Comparison of ENCODE assay signal across 1 cellular context in genomic region chr2:197195591-197195990, GRCh38.
TF ChIP-seq lines count a peak whose summit lies in the region.

No MANE protein-coding gene starts in this region.

TF ChIP-seq in SK-N-SH, 30 proteins besides CTCF, POLR2A, EP300 and RAD21 (continued from another document):
- TF ChIP-seq, protein P1, sequence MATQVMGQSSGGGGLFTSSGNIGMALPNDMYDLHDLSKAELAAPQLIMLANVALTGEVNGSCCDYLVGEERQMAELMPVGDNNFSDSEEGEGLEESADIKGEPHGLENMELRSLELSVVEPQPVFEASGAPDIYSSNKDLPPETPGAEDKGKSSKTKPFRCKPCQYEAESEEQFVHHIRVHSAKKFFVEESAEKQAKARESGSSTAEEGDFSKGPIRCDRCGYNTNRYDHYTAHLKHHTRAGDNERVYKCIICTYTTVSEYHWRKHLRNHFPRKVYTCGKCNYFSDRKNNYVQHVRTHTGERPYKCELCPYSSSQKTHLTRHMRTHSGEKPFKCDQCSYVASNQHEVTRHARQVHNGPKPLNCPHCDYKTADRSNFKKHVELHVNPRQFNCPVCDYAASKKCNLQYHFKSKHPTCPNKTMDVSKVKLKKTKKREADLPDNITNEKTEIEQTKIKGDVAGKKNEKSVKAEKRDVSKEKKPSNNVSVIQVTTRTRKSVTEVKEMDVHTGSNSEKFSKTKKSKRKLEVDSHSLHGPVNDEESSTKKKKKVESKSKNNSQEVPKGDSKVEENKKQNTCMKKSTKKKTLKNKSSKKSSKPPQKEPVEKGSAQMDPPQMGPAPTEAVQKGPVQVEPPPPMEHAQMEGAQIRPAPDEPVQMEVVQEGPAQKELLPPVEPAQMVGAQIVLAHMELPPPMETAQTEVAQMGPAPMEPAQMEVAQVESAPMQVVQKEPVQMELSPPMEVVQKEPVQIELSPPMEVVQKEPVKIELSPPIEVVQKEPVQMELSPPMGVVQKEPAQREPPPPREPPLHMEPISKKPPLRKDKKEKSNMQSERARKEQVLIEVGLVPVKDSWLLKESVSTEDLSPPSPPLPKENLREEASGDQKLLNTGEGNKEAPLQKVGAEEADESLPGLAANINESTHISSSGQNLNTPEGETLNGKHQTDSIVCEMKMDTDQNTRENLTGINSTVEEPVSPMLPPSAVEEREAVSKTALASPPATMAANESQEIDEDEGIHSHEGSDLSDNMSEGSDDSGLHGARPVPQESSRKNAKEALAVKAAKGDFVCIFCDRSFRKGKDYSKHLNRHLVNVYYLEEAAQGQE (IDR thresholded peaks at IDR 0.05; ENCODE audit: low read depth, low read length) = no peak
- TF ChIP-seq TCF12 (IDR thresholded peaks at IDR 0.05) (peak; percentile 39; the same call in 1 of the 2 replicates), PBX3 (IDR thresholded peaks at IDR 0.05) (peak; percentile 32; the same call in 1 of the 2 replicates), POLR2AphosphoS5 (IDR thresholded peaks at IDR 0.05; ENCODE audit: low read depth, low read length) (no peak), GATA2 (CRISPR knock-in tag; IDR thresholded peaks at IDR 0.05) (no peak), FOSL2 (IDR thresholded peaks at IDR 0.05; ENCODE audit: borderline replicate concordance, low read depth) (no peak), NFIC (IDR thresholded peaks at IDR 0.05; ENCODE audit: borderline replicate concordance) (peak; percentile 23; the same call in 1 of the 2 replicates), RFX5 (IDR thresholded peaks at IDR 0.05; ENCODE audit: low read length) (no peak), SIN3A (IDR thresholded peaks at IDR 0.05; ENCODE audit: borderline replicate concordance, low read depth, low read length) (no peak), YY1 (IDR thresholded peaks at IDR 0.05; ENCODE audit: low read depth) (no peak)
